ENCODE assay signal across 8 cellular contexts in the genomic region with DNA sequence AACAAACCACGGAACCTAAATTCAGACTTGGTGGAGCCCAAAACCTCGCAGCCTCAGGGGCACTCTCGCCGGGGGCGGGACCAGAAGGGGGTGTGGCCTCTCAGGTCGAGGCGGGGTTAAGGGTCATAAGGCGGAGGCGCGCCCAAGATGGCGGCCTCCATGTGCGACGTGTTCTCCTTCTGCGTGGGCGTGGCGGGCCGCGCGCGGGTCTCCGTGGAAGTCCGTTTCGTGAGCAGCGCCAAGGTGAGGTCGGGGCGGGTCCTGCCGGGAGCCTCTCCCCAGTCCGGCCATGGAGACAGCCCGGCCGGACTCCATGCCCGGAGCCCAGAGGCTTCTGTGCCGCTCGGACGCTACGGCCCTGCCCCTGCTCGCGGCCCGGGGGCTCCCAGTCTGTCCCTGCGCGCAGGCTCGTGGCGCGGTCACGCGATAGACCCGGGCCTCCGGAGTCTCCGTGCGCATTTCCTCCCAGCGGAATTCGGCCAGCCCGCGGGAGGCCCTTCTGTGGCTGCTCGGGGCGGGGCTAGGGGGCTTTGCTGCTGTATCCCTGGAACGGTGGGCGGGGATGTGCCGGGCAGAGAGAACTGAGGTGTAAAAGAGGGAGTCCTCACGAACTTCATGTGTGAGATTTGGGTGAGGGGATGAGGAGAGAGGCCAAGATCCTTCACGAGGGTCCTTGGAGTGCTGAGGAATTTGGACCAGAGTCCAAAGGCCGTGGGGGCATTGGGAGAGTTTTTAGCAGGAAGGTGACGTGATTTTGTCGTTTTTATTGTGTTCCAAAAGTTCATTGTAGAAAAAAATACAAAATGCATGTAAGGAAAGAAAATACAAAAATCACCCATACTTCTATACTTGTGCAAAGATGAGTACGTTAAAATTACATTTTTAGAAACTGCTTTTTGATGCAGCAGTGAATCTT. TPM values are rescaled to one million over a fixed set of nuclear protein-coding genes. Genes with fewer than 3 reads are reported as not detected.
A peak's percentile ranks its signal among the peaks of the same experiment; 100 is the strongest.
DNase-seq lines count a peak whose midpoint lies in the region; ATAC-seq, FAIRE-seq and TF ChIP-seq lines count a peak whose summit lies in the region.

A gene (plus strand): TSS at position 126 of the 916 bp plus-strand sequence. CDS start 22 bp downstream, at position 148.

- TF ChIP-seq POLR2A in GM12891 (IDR thresholded peaks at IDR 0.05; ENCODE audit: low read depth, low read length) (peak; percentile 64; the same call in 1 of the 2 replicates), adrenal gland (IDR thresholded peaks at IDR 0.05) (peak; percentile 29 to 40), uterus (IDR thresholded peaks at IDR 0.05) (peak; percentile 27 to 54)

- FAIRE-seq in GM12891 (lab: Jason Lieb, UNC) = peak; percentile 94

- H3K27ac ChIP-seq in adrenal gland (peak within 1 kb of the TSS in 3 of 5 donors; percentile 55 to 80 (median 74)), uterus (peak within 1 kb of the TSS; percentile 62 to 75)

- H3K36me3 ChIP-seq in adrenal gland (replicated peaks in 1 of 2) = no peaks in the 10 kb centered on the region
- no peaks in the 10 kb centered on the region for H3K36me3 ChIP-seq in uterus

- H3K9me3 ChIP-seq in adrenal gland (replicated peaks in 1 of 3) = no peaks in the 10 kb centered on the region
- no peaks in the 10 kb centered on the region for H3K9me3 ChIP-seq in uterus

- intact Hi-C loops in adrenal gland (cut with DNase I) = no loop called here
- intact Hi-C loops in left ventricle myocardium superior (cut with micrococcal nuclease) = no loop called here
- intact Hi-C loops in uterus (cut with DNase I; ENCODE audit: low total_unique reads) = no loop called here

- peak within 1 kb of the TSS; percentile 53 to 77 (median 64) for H3K4me3 ChIP-seq in adrenal gland
- H3K4me3 ChIP-seq in uterus = peak within 1 kb of the TSS; percentile 72 to 87

- TF ChIP-seq CTCF in adrenal gland (IDR thresholded peaks at IDR 0.05) (no peak), uterus (IDR thresholded peaks at IDR 0.05) (no peak)

- no peaks in the 10 kb centered on the region for H3K27me3 ChIP-seq in adrenal gland
- no peaks in the 10 kb centered on the region for H3K27me3 ChIP-seq in uterus

- DNase-seq in GM12891 (ENCODE audit: insufficient read length, low spot score) (peak; percentile 89), NCI-H128 (lab: John Stamatoyannopoulos, UW; ENCODE audit: unreplicated experiment) (peak; percentile 53), T-helper 1 cell (peak; percentile 76 to 90 (median 83)), adrenal gland (peak; percentile 87 to 93 (median 88)), left ventricle myocardium superior (peak; percentile 92), putamen (ENCODE audit: low spot score) (peak; percentile 84), uterus (peak; percentile 83 to 89)

- peaks cover 0 to 14% of the 10 kb centered on the region in 2 donors for H3K4me1 ChIP-seq in adrenal gland (replicated peaks in 1 of 2)
- H3K4me1 ChIP-seq in uterus = no peaks in the 10 kb centered on the region

- ATAC-seq in HG02678 (IDR thresholded peaks at IDR 0.05; ENCODE audit: unreplicated experiment) (peak; percentile 91), left ventricle myocardium superior (peak; percentile 94)

- WGBS in adrenal gland, 4 donors = 0 to 1% (median 0%) methylated on average over 23 to 64 of the region's 64 CpGs

TF ChIP-seq in GM12891, 5 proteins besides CTCF, POLR2A, EP300 and RAD21:
- TF ChIP-seq POLR2AphosphoS5 (IDR thresholded peaks at IDR 0.05; ENCODE audit: low read depth, low read length) (peak; percentile 74; the same call in 1 of the 2 replicates), TAF1 (IDR thresholded peaks at IDR 0.05; ENCODE audit: low read depth, low read length) (peak; percentile 79), SPI1 (IDR thresholded peaks at IDR 0.05; ENCODE audit: low read depth, low read length) (no peak)
TF ChIP-seq in GM12891: peak in this region for 2.

RNA-seq across cellular contexts. Expression of the gene that starts here (rescaled TPM):
- polyA plus RNA-seq in GM12891 (2012; ENCODE audit: low read depth, missing spikeins) = 16.2 TPM
- total RNA-seq in adrenal gland (10 to 100 TPM in 7 of 8 donors, 1 to 10 TPM in 1; 8.7 to 35.0 (median 27.8) TPM), left ventricle myocardium superior (15.4 TPM), uterus (10 to 100 TPM in 3 of 4 donors, 1 to 10 TPM in 1; 5.9 to 31.1 (median 22.7) TPM)
- 10 to 100 TPM; 25.7 to 45.4 (median 34.7) TPM for polyA plus RNA-seq in adrenal gland

Comparison
In these comparisons a context has a peak if more than half of its experiments do, and no peak if none do; other contexts are left out.
1. Peak in every context shown above with its lines: DNase-seq, ATAC-seq, H3K4me3 ChIP-seq and H3K27ac ChIP-seq.